In genomic region chr12:22743700-22744099, GRCh38 we compare ENCODE assay signal across 30 cellular contexts.
"Had no signal": no experiment of that assay in that cellular context is flagged by ENCODE, and none has a peak within 500 bp of the region (broad histone marks: within the 10 kb centered on the region; RNA-seq: fewer than 3 reads in every experiment).

No MANE protein-coding gene starts in this region.

- H3K36me3 ChIP-seq: adrenal gland, breast epithelium had no signal

- H3K4me3 ChIP-seq: adrenal gland, breast epithelium, SK-N-MC had no signal

- H3K4me1 Mint-ChIP-seq: activated CD4-positive, alpha-beta memory T cell treated with anti-CD3 and anti-CD28 coated beads, Interleukin-2, amount 10 ng/mL, durations not matched to agents 7 days and 5 days; activated CD4-positive, alpha-beta T cell treated with anti-CD3 and anti-CD28 coated beads for 36 hours; activated naive CD8-positive, alpha-beta T cell treated with anti-CD3 and anti-CD28 coated beads, Interleukin-2, amount 10 ng/mL, durations not matched to agents 7 days and 5 days; T-cell had no signal

- H3K4me3 Mint-ChIP-seq: activated CD4-positive, alpha-beta memory T cell treated with anti-CD3 and anti-CD28 coated beads, Interleukin-2, amount 10 ng/mL, durations not matched to agents 7 days and 5 days; activated CD4-positive, alpha-beta T cell treated with anti-CD3 and anti-CD28 coated beads for 36 hours; activated naive CD8-positive, alpha-beta T cell treated with anti-CD3 and anti-CD28 coated beads, Interleukin-2, amount 10 ng/mL, durations not matched to agents 7 days and 5 days; activated T-cell treated with anti-CD3 and anti-CD28 coated beads, Interleukin-2, amount 50 U/mL, for 72 hours; T-cell had no signal

- ATAC-seq: activated CD4-positive, alpha-beta T cell treated with anti-CD3 and anti-CD28 coated beads for 36 hours; activated T-cell treated with anti-CD3 and anti-CD28 coated beads, Interleukin-2, amount 50 U/mL, for 72 hours; Panc1; Right ventricle myocardium inferior; T-cell had no signal

- H3K27me3 ChIP-seq: adrenal gland, breast epithelium had no signal

- H3K9me3 ChIP-seq: adrenal gland, breast epithelium had no signal

- H3K27ac ChIP-seq: adrenal gland, breast epithelium, KMS-11, SK-N-MC, VCaP had no signal

- H3K9ac ChIP-seq: KMS-11 had no signal

- H3K9me3 Mint-ChIP-seq: activated CD4-positive, alpha-beta memory T cell treated with anti-CD3 and anti-CD28 coated beads, Interleukin-2, amount 10 ng/mL, durations not matched to agents 7 days and 5 days; activated T-cell treated with anti-CD3 and anti-CD28 coated beads, Interleukin-2, amount 50 U/mL, for 72 hours; activated T-helper 2 cell treated with anti-CD3 and anti-CD28 coated beads, Interferon-gamma antibody, Interleukin-2, Interleukin-4, amounts not matched to agents 10 μg/mL and 5 μg/mL and 100 μg/mL, durations not matched to agents 14 hours and 24 hours and 36 hours; T-cell had no signal

- H3K36me3 Mint-ChIP-seq: activated naive CD8-positive, alpha-beta T cell treated with anti-CD3 and anti-CD28 coated beads, Interleukin-2, amount 10 ng/mL, durations not matched to agents 7 days and 5 days; T-cell had no signal

- H3K27ac Mint-ChIP-seq: activated CD4-positive, alpha-beta memory T cell treated with anti-CD3 and anti-CD28 coated beads, Interleukin-2, amount 10 ng/mL, durations not matched to agents 7 days and 5 days; activated CD4-positive, alpha-beta T cell treated with anti-CD3 and anti-CD28 coated beads for 36 hours; activated naive CD8-positive, alpha-beta T cell treated with anti-CD3 and anti-CD28 coated beads, Interleukin-2, amount 10 ng/mL, durations not matched to agents 7 days and 5 days; activated T-cell treated with anti-CD3 and anti-CD28 coated beads, Interleukin-2, amount 50 U/mL, for 72 hours; activated T-helper 2 cell treated with anti-CD3 and anti-CD28 coated beads, Interferon-gamma antibody, Interleukin-2, Interleukin-4, amounts not matched to agents 10 μg/mL and 5 μg/mL and 100 μg/mL, durations not matched to agents 14 hours and 24 hours and 36 hours; T-cell had no signal

- H3K4me1 ChIP-seq: adrenal gland, breast epithelium had no signal

- H3K4me2 ChIP-seq: KMS-11 had no signal

- DNase-seq: activated CD4-positive, alpha-beta memory T cell treated with anti-CD3 and anti-CD28 coated beads, Interleukin-2, amount 10 ng/mL, durations not matched to agents 7 days and 5 days; activated CD4-positive, alpha-beta T cell treated with anti-CD3 and anti-CD28 coated beads for 36 hours; activated CD4-positive, alpha-beta T cell treated with anti-CD3 and anti-CD28 coated beads, Interleukin-2, amount 50 U/mL, for 1 hour; activated CD4-positive, CD25-positive, alpha-beta regulatory T cell; activated gamma-delta T cell treated with Interleukin-2 at 50 U/mL for 16 hours; activated naive CD4-positive, alpha-beta T cell treated with anti-CD3 and anti-CD28 coated beads, Interleukin-2, amount 50 U/mL, for 16 hours; activated naive CD8-positive, alpha-beta T cell treated with anti-CD3 and anti-CD28 coated beads, Interleukin-2, amount 10 ng/mL, durations not matched to agents 7 days and 5 days; activated T-cell treated with anti-CD3 and anti-CD28 coated beads, Interleukin-2, amount 50 U/mL, for 72 hours; adrenal gland; anterior cingulate cortex; NCI-H1092; NCI-H1417; NCI-H1930; NCI-H2107; NCI-H2171 treated with DMSO at 0.1 percent for 48 hours; NCI-H345; NCI-H510A treated with DMSO at 0.1 percent for 48 hours; NCI-H69; NK-92 treated with Interleukin-12 subunit alpha and Interleukin-12 subunit beta, amount 100 ng/mL, for 24 hours; OCI-M1; RPMI8226; T-cell; T-helper 2 cell had no signal
